8 cellular contexts compared by ENCODE assay signal in genomic region chr4:27010334-27010940, GRCh38.
DNase-seq lines count a peak whose midpoint lies in the region; ATAC-seq and TF ChIP-seq lines count a peak whose summit lies in the region.

No MANE protein-coding gene starts in this region.

- H3K4me3 ChIP-seq in colonic mucosa = no peak overlapping the region
- H3K4me3 ChIP-seq in lung = no peak overlapping the region

- no peak overlapping the region for H3K27ac ChIP-seq in colonic mucosa
- H3K27ac ChIP-seq in lung (ENCODE audit: low read depth in 1 of 2, low read length in 1 of 2) = no peak overlapping the region

- 33 to 51% methylated on average over 6 of the region's 6 CpGs for WGBS in lung, 2 donors

- DNase-seq in A172 (ENCODE audit: low spot score) (peak; percentile 46), NCI-H2196 (lab: John Stamatoyannopoulos, UW; ENCODE audit: unreplicated experiment) (peak; percentile 62), colonic mucosa (peak; percentile 53), lung (ENCODE audit: low spot score) (peak; percentile 51)
- peak; percentile 23 to 31 (median 26) for DNase-seq in activated CD4-positive, CD25-positive, alpha-beta regulatory T cell (lab: John Stamatoyannopoulos, UW)
- peak; percentile 7 to 14 for DNase-seq in stimulated activated CD8-positive, alpha-beta memory T cell treated with anti-CD3 and anti-CD28 coated beads, Interleukin-15, amount 100 ng/mL, for 4 hours (ENCODE audit: low read depth in 2 of 2)

- H3K9me3 ChIP-seq in colonic mucosa = no peaks in the 10 kb centered on the region
- H3K9me3 ChIP-seq in lung (ENCODE audit: control insufficient read depth in 2 of 2, insufficient read depth in 1 of 2, low read length in 1 of 2) = no peaks in the 10 kb centered on the region

- H3K36me3 ChIP-seq in colonic mucosa = no peaks in the 10 kb centered on the region
- H3K36me3 ChIP-seq in lung (ENCODE audit: control insufficient read depth in 2 of 2, insufficient read depth in 2 of 2, low read length in 2 of 2) = peaks cover 2 to 4% of the 10 kb centered on the region in 2 donors

- peak; percentile 89 for ATAC-seq in GM18502 (IDR thresholded peaks at IDR 0.05; ENCODE audit: poor library complexity, unreplicated experiment)
- peak; percentile 71 for ATAC-seq in HG03039 (IDR thresholded peaks at IDR 0.05; ENCODE audit: unreplicated experiment)
- peak; percentile 83 for ATAC-seq in lung (ENCODE audit: insufficient read depth, low FRiP score)

- no peaks in the 10 kb centered on the region for H3K27me3 ChIP-seq in colonic mucosa
- H3K27me3 ChIP-seq in lung (ENCODE audit: control insufficient read depth, insufficient read depth) = no peaks in the 10 kb centered on the region

- TF ChIP-seq CTCF in colonic mucosa (IDR thresholded peaks at IDR 0.05) = peak; percentile 89
- peak; percentile 85 for TF ChIP-seq CTCF in lung (IDR thresholded peaks at IDR 0.05; ENCODE audit: control extremely low read depth, extremely low read depth)

- intact Hi-C loops in colonic mucosa (cut with DNase I) = loop anchor here (5.0 kb wide), 1 partner anchor 548 kb away; no protein-coding TSS in a partner anchor

- H3K9ac ChIP-seq in colonic mucosa (ENCODE audit: low read depth in 2 of 2, low read length in 2 of 2) = no peak overlapping the region

- H3K4me1 ChIP-seq in colonic mucosa = no peaks in the 10 kb centered on the region
- H3K4me1 ChIP-seq in lung (ENCODE audit: control insufficient read depth in 2 of 2, insufficient read depth in 2 of 2, low read length in 2 of 2) = no peaks in the 10 kb centered on the region

Comparison
In these comparisons a context has a peak if more than half of its experiments do, and no peak if none do; other contexts are left out.
1. DNase-seq: peak in every context shown above with its lines; median percentile 62 in NCI-H2196; 53 in colonic mucosa; 51 in lung; 46 in A172; 26 in activated CD4-positive, CD25-positive, alpha-beta regulatory T cell; 10 in stimulated activated CD8-positive, alpha-beta memory T cell treated with anti-CD3 and anti-CD28 coated beads, Interleukin-15, amount 100 ng/mL, for 4 hours.